In the genomic region with DNA sequence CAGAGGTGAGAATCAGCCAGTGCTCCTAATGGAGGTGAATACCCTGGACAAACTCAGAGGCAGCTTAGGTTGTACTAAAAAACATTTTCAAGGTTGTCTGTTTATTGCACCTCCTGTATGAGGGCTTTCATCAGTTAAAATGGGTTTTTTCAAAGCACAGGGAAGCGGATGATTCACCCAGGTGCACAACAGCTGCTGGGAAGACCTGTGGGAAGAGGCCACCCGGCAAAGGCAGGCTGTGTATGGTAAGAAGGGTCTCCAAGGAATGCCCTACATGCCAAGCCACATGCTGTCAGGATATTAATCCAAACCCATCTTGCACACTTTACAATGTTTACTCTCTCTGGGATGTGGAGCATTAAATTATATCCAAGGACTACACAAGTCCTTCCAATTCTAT, we compare ENCODE assay signal across 16 cellular contexts.
"Had no signal": no experiment of that assay in that cellular context is flagged by ENCODE, and none has a peak within 500 bp of the region (broad histone marks: within the 10 kb centered on the region; RNA-seq: fewer than 3 reads in every experiment).

No MANE protein-coding gene starts in this region.

- H2AFZ ChIP-seq: parathyroid adenoma had no signal

- H3K4me3 Mint-ChIP-seq: activated CD4-positive, alpha-beta T cell treated with anti-CD3 and anti-CD28 coated beads for 36 hours; activated CD8-positive, alpha-beta T cell treated with anti-CD3 and anti-CD28 coated beads, Interleukin-2, amount 10 ng/mL, durations not matched to agents 7 days and 5 days; activated naive CD8-positive, alpha-beta T cell treated with anti-CD3 and anti-CD28 coated beads, Interleukin-2, amount 50 U/mL, for 24 hours; activated T-helper 1 cell treated with anti-CD3 and anti-CD28 coated beads, Interleukin-12 subunit alpha, Interleukin-12 subunit beta, Interleukin-2, Interleukin-4 antibody, amounts not matched to agents 30 ng/mL and 10 ng/mL and 1 ng/mL, durations not matched to agents 14 hours and 24 hours and 36 hours had no signal

- H3K9ac ChIP-seq: parathyroid adenoma had no signal

- DNase-seq: activated CD4-positive, alpha-beta T cell treated with anti-CD3 and anti-CD28 coated beads for 36 hours; activated CD8-positive, alpha-beta memory T cell treated with anti-CD3 and anti-CD28 coated beads, Interleukin-2, amount 50 U/mL, for 48 hours; activated CD8-positive, alpha-beta T cell treated with anti-CD3 and anti-CD28 coated beads, Interleukin-2, amount 10 ng/mL, durations not matched to agents 7 days and 5 days; activated naive CD4-positive, alpha-beta T cell treated with Interleukin-2 at 50 U/mL for 16 hours; activated naive CD8-positive, alpha-beta T cell treated with anti-CD3 and anti-CD28 coated beads, Interleukin-2, amount 50 U/mL, for 24 hours; caudate nucleus; effector CD8-positive, alpha-beta T cell; small intestine had no signal

- H3K27ac ChIP-seq: ascending aorta, coronary artery, parathyroid adenoma, tibial artery, vagina, VCaP had no signal

- H3K27ac Mint-ChIP-seq: activated CD4-positive, alpha-beta T cell treated with anti-CD3 and anti-CD28 coated beads for 36 hours; activated CD8-positive, alpha-beta T cell treated with anti-CD3 and anti-CD28 coated beads, Interleukin-2, amount 10 ng/mL, durations not matched to agents 7 days and 5 days; activated naive CD8-positive, alpha-beta T cell treated with anti-CD3 and anti-CD28 coated beads, Interleukin-2, amount 50 U/mL, for 24 hours; activated T-helper 1 cell treated with anti-CD3 and anti-CD28 coated beads, Interleukin-12 subunit alpha, Interleukin-12 subunit beta, Interleukin-2, Interleukin-4 antibody, amounts not matched to agents 30 ng/mL and 10 ng/mL and 1 ng/mL, durations not matched to agents 14 hours and 24 hours and 36 hours had no signal

- ATAC-seq: activated CD4-positive, alpha-beta T cell treated with anti-CD3 and anti-CD28 coated beads for 36 hours; activated CD8-positive, alpha-beta T cell treated with anti-CD3 and anti-CD28 coated beads, Interleukin-2, amount 10 ng/mL, durations not matched to agents 7 days and 5 days; activated naive CD8-positive, alpha-beta T cell treated with anti-CD3 and anti-CD28 coated beads, Interleukin-2, amount 50 U/mL, for 24 hours had no signal

- H3K36me3 ChIP-seq: ascending aorta, tibial artery, vagina had no signal

- H3K27me3 ChIP-seq: ascending aorta, tibial artery, vagina had no signal

- H3K9me3 ChIP-seq: ascending aorta, tibial artery, vagina had no signal

- H3K4me3 ChIP-seq: ascending aorta, coronary artery, tibial artery, vagina had no signal

- H3K4me1 Mint-ChIP-seq: activated CD4-positive, alpha-beta T cell treated with anti-CD3 and anti-CD28 coated beads for 36 hours had no signal

- FAIRE-seq: frontal cortex, small intestine had no signal

- H3K27me3 Mint-ChIP-seq: activated CD4-positive, alpha-beta T cell treated with anti-CD3 and anti-CD28 coated beads for 36 hours; activated naive CD8-positive, alpha-beta T cell treated with anti-CD3 and anti-CD28 coated beads, Interleukin-2, amount 50 U/mL, for 24 hours had no signal

- H3K9me3 Mint-ChIP-seq: activated naive CD8-positive, alpha-beta T cell treated with anti-CD3 and anti-CD28 coated beads, Interleukin-2, amount 50 U/mL, for 24 hours; activated T-helper 1 cell treated with anti-CD3 and anti-CD28 coated beads, Interleukin-12 subunit alpha, Interleukin-12 subunit beta, Interleukin-2, Interleukin-4 antibody, amounts not matched to agents 30 ng/mL and 10 ng/mL and 1 ng/mL, durations not matched to agents 14 hours and 24 hours and 36 hours had no signal
